9 cellular contexts compared by ENCODE assay signal in the genomic region with DNA sequence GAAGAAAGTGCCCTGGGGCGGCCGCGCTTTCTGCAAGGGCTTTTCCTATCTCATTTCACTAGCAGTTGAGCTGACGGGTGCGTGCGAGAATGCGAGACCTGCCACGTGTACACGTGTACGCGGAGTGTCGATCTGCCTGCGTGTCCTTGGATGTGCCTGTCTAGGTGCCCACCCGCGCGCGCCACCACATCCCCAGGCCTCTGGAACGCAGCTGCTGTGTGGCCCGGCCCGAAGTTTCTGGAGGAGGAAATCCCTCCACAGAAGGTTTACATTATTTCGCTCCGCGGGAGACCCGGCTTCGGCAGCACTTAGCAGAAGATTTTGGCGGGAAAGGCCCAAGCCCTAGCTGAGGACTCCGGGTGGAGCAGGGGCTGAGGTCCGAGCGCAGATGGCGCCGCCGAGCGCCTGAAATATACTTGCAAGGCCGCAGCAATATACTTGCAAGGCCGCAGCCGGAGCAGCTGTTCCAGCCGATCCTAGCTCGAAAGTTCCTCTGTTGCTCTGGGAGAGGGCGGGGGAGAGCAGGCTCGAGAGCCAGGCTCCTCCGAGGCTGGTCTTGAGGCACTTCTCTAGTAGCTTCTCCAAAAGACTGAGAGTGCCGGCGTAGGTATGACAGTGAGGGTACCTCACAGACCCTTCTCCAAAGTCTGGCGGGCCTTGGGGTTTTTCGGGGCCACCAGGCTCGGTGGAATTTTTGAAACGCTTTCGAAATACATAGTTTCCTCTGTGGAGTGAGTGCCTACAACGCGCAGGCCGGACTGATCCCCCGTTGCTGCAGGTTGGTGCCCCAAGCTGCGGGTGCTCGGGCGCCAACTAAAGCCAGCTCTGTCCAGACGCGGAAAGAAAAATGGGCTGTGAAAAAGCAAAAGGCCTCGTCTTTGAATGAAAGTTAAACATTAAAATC. TPM values are rescaled to one million over a fixed set of nuclear protein-coding genes. Genes with fewer than 3 reads are reported as not detected.
DNase-seq lines count a peak whose midpoint lies in the region; ATAC-seq, FAIRE-seq and TF ChIP-seq lines count a peak whose summit lies in the region.
"Had no signal": no experiment of that assay in that cellular context is flagged by ENCODE, and none has a peak within 500 bp of the region (broad histone marks: within the 10 kb centered on the region; RNA-seq: fewer than 3 reads in every experiment).

No MANE protein-coding gene starts in this region.

- intact Hi-C loops in activated CD4-positive, alpha-beta memory T cell treated with anti-CD3 and anti-CD28 coated beads for 36 hours (cut with micrococcal nuclease): loop anchor here (2.0 kb wide), 1 partner anchor 16 kb away; no protein-coding TSS in a partner anchor
- intact Hi-C loops in stomach (cut with DNase I; ENCODE audit: low total_unique reads): no loop called here

- peaks cover 10% of the 10 kb centered on the region for H3K4me1 Mint-ChIP-seq in activated CD4-positive, alpha-beta memory T cell treated with anti-CD3 and anti-CD28 coated beads, Interleukin-2, amount 10 ng/mL, durations not matched to agents 7 days and 5 days
- peaks cover 24% of the 10 kb centered on the region for H3K4me1 Mint-ChIP-seq in activated CD4-positive, alpha-beta memory T cell treated with anti-CD3 and anti-CD28 coated beads for 36 hours (ENCODE audit: low read depth)

- H3K9me3 ChIP-seq in adipocyte (ENCODE audit: control insufficient read depth, low read length): no peaks in the 10 kb centered on the region
- H3K9me3 ChIP-seq in stomach: peaks cover 0 to 51% (median 12%) of the 10 kb centered on the region in 4 donors

- H3K27ac Mint-ChIP-seq in activated CD4-positive, alpha-beta memory T cell treated with anti-CD3 and anti-CD28 coated beads, Interleukin-2, amount 10 ng/mL, durations not matched to agents 7 days and 5 days: peak overlapping the region; percentile 19
- no peak overlapping the region for H3K27ac Mint-ChIP-seq in activated CD4-positive, alpha-beta memory T cell treated with anti-CD3 and anti-CD28 coated beads for 36 hours

- no peak for DNase-seq in activated CD4-positive, alpha-beta memory T cell treated with anti-CD3 and anti-CD28 coated beads, Interleukin-2, amount 10 ng/mL, durations not matched to agents 7 days and 5 days
- DNase-seq in activated CD4-positive, alpha-beta memory T cell treated with anti-CD3 and anti-CD28 coated beads for 36 hours: no peak
- no peak for DNase-seq in adipocyte (ENCODE audit: low read depth)
- DNase-seq in kidney tubule cell (ENCODE audit: low spot score): peak; percentile 31
- no peak for DNase-seq in stomach
- DNase-seq in D721Med (ENCODE audit: insufficient read length, low spot score): no peak
- DNase-seq in occipital lobe (lab: John Stamatoyannopoulos, UW): no peak
- DNase-seq: ACHN had no signal

- no peak overlapping the region for H3K27ac ChIP-seq in stomach

- H3K36me3 ChIP-seq in adipocyte (ENCODE audit: control insufficient read depth, insufficient read depth, low read length, severe bottlenecking): no peaks in the 10 kb centered on the region
- no peaks in the 10 kb centered on the region for H3K36me3 ChIP-seq in stomach

- H3K9me3 Mint-ChIP-seq in activated CD4-positive, alpha-beta memory T cell treated with anti-CD3 and anti-CD28 coated beads, Interleukin-2, amount 10 ng/mL, durations not matched to agents 7 days and 5 days: peaks cover 3% of the 10 kb centered on the region
- peaks cover 3% of the 10 kb centered on the region for H3K9me3 Mint-ChIP-seq in activated CD4-positive, alpha-beta memory T cell treated with anti-CD3 and anti-CD28 coated beads for 36 hours

- H3K9ac ChIP-seq in adipocyte (ENCODE audit: low read length): peak overlapping the region; percentile 94

- 6 to 12% (median 8%) methylated on average over 43 to 58 of the region's 58 CpGs for WGBS in stomach, 5 donors

- no peak for ATAC-seq in HG02981 (IDR thresholded peaks at IDR 0.05; ENCODE audit: unreplicated experiment)

- POLR2A ChIA-PET in activated CD4-positive, alpha-beta memory T cell treated with anti-CD3 and anti-CD28 coated beads, Interleukin-2, amount 10 ng/mL, durations not matched to agents 7 days and 5 days (lab: Charles Lee): no interaction called here
- POLR2A ChIA-PET in activated CD4-positive, alpha-beta memory T cell treated with anti-CD3 and anti-CD28 coated beads for 36 hours (lab: Charles Lee): no interaction called here

- FAIRE-seq in D721Med (lab: Jason Lieb, UNC): no peak

- TF ChIP-seq CTCF in stomach (IDR thresholded peaks at IDR 0.05): no peak
- no peak for TF ChIP-seq CTCF in D721Med (IDR thresholded peaks at IDR 0.05; ENCODE audit: insufficient read depth, missing control alignments)

- H3K27me3 ChIP-seq in adipocyte (replicated peaks; ENCODE audit: control insufficient read depth, insufficient read depth, low read length) (no peaks in the 10 kb centered on the region), stomach (peaks cover 48 to 100% (median 95%) of the 10 kb centered on the region in 3 donors)

- H3K4me3 ChIP-seq in adipocyte (ENCODE audit: low read length) (peak overlapping the region; percentile 96), stomach (peak overlapping the region; percentile 21 to 40 (median 34))

- TF ChIP-seq POLR2A in stomach (IDR thresholded peaks at IDR 0.05): no peak

- no peak for TF ChIP-seq EP300 in stomach (IDR thresholded peaks at IDR 0.05)

- H3K4me1 ChIP-seq in adipocyte (ENCODE audit: control insufficient read depth, insufficient read depth, low read length) (peaks cover 14% of the 10 kb centered on the region), stomach (peaks cover 25 to 63% (median 50%) of the 10 kb centered on the region in 4 donors)

- H3K27me3 Mint-ChIP-seq in activated CD4-positive, alpha-beta memory T cell treated with anti-CD3 and anti-CD28 coated beads, Interleukin-2, amount 10 ng/mL, durations not matched to agents 7 days and 5 days: peaks cover 86% of the 10 kb centered on the region
- H3K27me3 Mint-ChIP-seq in activated CD4-positive, alpha-beta memory T cell treated with anti-CD3 and anti-CD28 coated beads for 36 hours: peaks cover 80% of the 10 kb centered on the region

- H3K4me3 Mint-ChIP-seq in activated CD4-positive, alpha-beta memory T cell treated with anti-CD3 and anti-CD28 coated beads, Interleukin-2, amount 10 ng/mL, durations not matched to agents 7 days and 5 days: peak overlapping the region; percentile 8
- no peak overlapping the region for H3K4me3 Mint-ChIP-seq in activated CD4-positive, alpha-beta memory T cell treated with anti-CD3 and anti-CD28 coated beads for 36 hours

- H3K36me3 Mint-ChIP-seq in activated CD4-positive, alpha-beta memory T cell treated with anti-CD3 and anti-CD28 coated beads, Interleukin-2, amount 10 ng/mL, durations not matched to agents 7 days and 5 days (ENCODE audit: low read depth): peaks cover 38% of the 10 kb centered on the region
- peaks cover 36% of the 10 kb centered on the region for H3K36me3 Mint-ChIP-seq in activated CD4-positive, alpha-beta memory T cell treated with anti-CD3 and anti-CD28 coated beads for 36 hours

- CTCF ChIA-PET in activated CD4-positive, alpha-beta memory T cell treated with anti-CD3 and anti-CD28 coated beads, Interleukin-2, amount 10 ng/mL, durations not matched to agents 7 days and 5 days (lab: Charles Lee): interaction anchor here (1.7 kb wide), 1 partner anchor 24 kb away, joined by 5 read pairs; no protein-coding TSS in a partner anchor
- CTCF ChIA-PET in activated CD4-positive, alpha-beta memory T cell treated with anti-CD3 and anti-CD28 coated beads for 36 hours (lab: Charles Lee): interaction anchor here (1.1 kb wide), 1 partner anchor 11 kb away, joined by 4 read pairs; no protein-coding TSS in a partner anchor

RNA-seq across cellular contexts. Expression of a gene that starts 3.8 kb away (rescaled TPM):
- total RNA-seq in activated CD4-positive, alpha-beta memory T cell treated with anti-CD3 and anti-CD28 coated beads, Interleukin-2, amount 10 ng/mL, durations not matched to agents 7 days and 5 days: not detected
- total RNA-seq in activated CD4-positive, alpha-beta memory T cell treated with anti-CD3 and anti-CD28 coated beads for 36 hours: not detected
- total RNA-seq in stomach (under 1 TPM in 1 of 5 donors, not detected in 4; 0.37 TPM), occipital lobe (1.2 TPM)
- polyA plus RNA-seq in stomach: under 1 TPM in 1 of 3 donors, not detected in 2; 0.05 TPM
